21 cellular contexts compared by ENCODE assay signal in genomic region chr5:159727167-159727566, GRCh38.
"Had no signal": no experiment of that assay in that cellular context is flagged by ENCODE, and none has a peak within 500 bp of the region (broad histone marks: within the 10 kb centered on the region; RNA-seq: fewer than 3 reads in every experiment).

No MANE protein-coding gene starts in this region.

- H3K36me3 ChIP-seq: gastroesophageal sphincter, right atrium auricular region, sigmoid colon, tibial nerve had no signal

- H3K27ac Mint-ChIP-seq: naive B cell; nephron; stimulated activated naive B cell treated with anti-CD40 and anti-IgM and Interleukin-4, amounts not matched to agents 10 μg/mL and 1 μg/mL and 100 μg/mL, for 72 hours; stimulated activated naive CD8-positive, alpha-beta T cell treated with anti-CD3 and anti-CD28 coated beads, Interleukin-15, amount 100 ng/mL, for 72 hours had no signal

- H3K4me3 Mint-ChIP-seq: naive B cell; nephron; stimulated activated naive B cell treated with anti-CD40 and anti-IgM and Interleukin-4, amounts not matched to agents 10 μg/mL and 1 μg/mL and 100 μg/mL, for 72 hours; stimulated activated naive CD8-positive, alpha-beta T cell treated with anti-CD3 and anti-CD28 coated beads, Interleukin-15, amount 100 ng/mL, for 72 hours had no signal

- H3K4me1 ChIP-seq: gastroesophageal sphincter, right atrium auricular region, sigmoid colon, tibial nerve had no signal

- DNase-seq: effector CD4-positive, alpha-beta T cell; glutamatergic neuron; left colon; left ventricle myocardium superior; mesenchymal stem cell; naive B cell; sigmoid colon; stimulated activated CD4-positive, alpha-beta T cell treated with anti-CD3 and anti-CD28 coated beads, Interleukin-2, amount 100 ng/mL, for 24 hours; stimulated activated CD4-positive, alpha-beta T cell treated with anti-CD3 and anti-CD28 coated beads, Interleukin-4, amount 100 ng/mL, for 4 hours; stimulated activated naive B cell treated with anti-CD40 and anti-IgM and Interleukin-4, amounts not matched to agents 10 μg/mL and 1 μg/mL and 100 μg/mL, for 72 hours; stimulated activated naive CD8-positive, alpha-beta T cell treated with anti-CD3 and anti-CD28 coated beads, Interleukin-15, amount 100 ng/mL, for 72 hours; testis had no signal

- H3K4me3 ChIP-seq: coronary artery, gastroesophageal sphincter, hepatocyte, lung, right atrium auricular region, sigmoid colon, skin epidermis, testis, tibial nerve had no signal

- H3K79me2 ChIP-seq: hepatocyte had no signal

- H3K27me3 ChIP-seq: right atrium auricular region, sigmoid colon, testis, tibial nerve had no signal

- H3K9me3 Mint-ChIP-seq: nephron; stimulated activated naive CD8-positive, alpha-beta T cell treated with anti-CD3 and anti-CD28 coated beads, Interleukin-15, amount 100 ng/mL, for 72 hours had no signal

- H3K4me2 ChIP-seq: hepatocyte had no signal

- ATAC-seq: esophagus mucosa; gastroesophageal sphincter; left colon; left ventricle myocardium superior; stimulated activated naive B cell treated with anti-CD40 and anti-IgM and Interleukin-4, amounts not matched to agents 10 μg/mL and 1 μg/mL and 100 μg/mL, for 72 hours; stimulated activated naive CD8-positive, alpha-beta T cell treated with anti-CD3 and anti-CD28 coated beads, Interleukin-15, amount 100 ng/mL, for 72 hours had no signal

- H3K27ac ChIP-seq: coronary artery, gastroesophageal sphincter, hepatocyte, right atrium auricular region, sigmoid colon, skin epidermis, testis, tibial nerve had no signal

- H2AFZ ChIP-seq: hepatocyte had no signal

- H3K4me1 Mint-ChIP-seq: nephron; stimulated activated naive CD8-positive, alpha-beta T cell treated with anti-CD3 and anti-CD28 coated beads, Interleukin-15, amount 100 ng/mL, for 72 hours had no signal

- H3K9me3 ChIP-seq: gastroesophageal sphincter, right atrium auricular region, sigmoid colon, testis, tibial nerve had no signal
